In the genomic region with DNA sequence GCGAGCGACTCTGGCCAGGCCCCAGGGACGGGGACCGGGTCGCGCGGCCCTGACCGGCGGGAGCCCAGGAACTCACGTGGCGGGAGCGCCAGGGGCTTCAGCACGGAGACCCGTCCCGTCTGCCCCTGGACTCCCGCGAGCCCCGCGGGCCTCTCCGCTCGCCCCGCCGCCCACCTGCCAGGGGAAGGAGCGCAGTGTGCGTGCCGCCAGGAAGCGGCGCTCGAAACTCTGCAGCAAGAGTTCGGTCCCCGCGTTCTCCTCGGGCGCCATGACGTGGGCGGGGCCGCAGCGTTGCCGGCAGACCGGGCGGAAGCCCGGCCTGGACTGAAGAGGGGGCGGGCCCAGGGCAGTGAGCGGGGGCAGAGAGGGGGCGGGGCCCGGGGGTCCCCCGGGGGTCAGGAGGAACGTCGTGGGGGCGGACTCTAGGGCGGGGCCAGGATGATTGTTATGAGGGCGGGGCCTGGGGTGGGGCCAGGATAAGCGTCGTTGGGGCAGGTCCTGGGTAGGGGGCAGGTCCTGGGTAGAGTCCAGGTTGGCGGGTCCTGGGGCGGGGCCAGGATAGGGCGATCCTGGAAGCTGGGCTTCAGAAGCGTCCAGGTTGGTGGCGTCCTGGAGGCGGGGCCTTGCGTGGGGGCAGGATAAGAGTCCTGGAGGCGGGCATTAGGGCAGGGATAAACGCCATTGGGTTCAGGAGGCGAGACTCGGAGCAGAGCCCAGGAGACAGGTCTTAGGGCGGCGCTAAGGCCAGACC, we compare ENCODE assay signal across 8 cellular contexts. TPM values are rescaled to one million over a fixed set of nuclear protein-coding genes. Genes with fewer than 3 reads are reported as not detected.
DNase-seq lines count a peak whose midpoint lies in the region; TF ChIP-seq lines count a peak whose summit lies in the region.
"Not testable (repeated sequence)": the region's sequence is repeated elsewhere in the genome, so short reads cannot be mapped to it uniquely, and the experiment has no call there.

A gene with protein sequence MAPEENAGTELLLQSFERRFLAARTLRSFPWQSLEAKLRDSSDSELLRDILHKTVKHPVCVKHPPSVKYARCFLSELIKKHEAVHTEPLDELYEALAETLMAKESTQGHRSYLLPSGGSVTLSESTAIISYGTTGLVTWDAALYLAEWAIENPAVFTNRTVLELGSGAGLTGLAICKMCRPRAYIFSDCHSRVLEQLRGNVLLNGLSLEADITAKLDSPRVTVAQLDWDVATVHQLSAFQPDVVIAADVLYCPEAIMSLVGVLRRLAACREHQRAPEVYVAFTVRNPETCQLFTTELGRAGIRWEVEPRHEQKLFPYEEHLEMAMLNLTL (minus strand): TSS at position 326 of the 751 bp plus-strand sequence. CDS start 56 bp downstream, at position 270.

- peak within 1 kb of the TSS; percentile 48 to 93 (median 92) for H3K27ac Mint-ChIP-seq in nephron

- not testable (repeated sequence) for TF ChIP-seq CTCF in DOHH2 (IDR thresholded peaks at IDR 0.05; ENCODE audit: low read depth, low read length, poor library complexity, severe bottlenecking); fibroblast of the aortic adventitia (IDR thresholded peaks at IDR 0.05; ENCODE audit: insufficient read depth, low read length); nephron (IDR thresholded peaks at IDR 0.05; ENCODE audit: unreplicated experiment in 3 of 3)

- H3K4me2 ChIP-seq in DOHH2 (ENCODE audit: low read length), result peak within 1 kb of the TSS; percentile 74

- H3K9me3 ChIP-seq in DOHH2 (ENCODE audit: control insufficient read depth, insufficient read depth, low read length), result not testable (repeated sequence)

- not testable (repeated sequence) for H3K36me3 Mint-ChIP-seq in nephron (ENCODE audit: low read depth)

- not testable (repeated sequence) for H3K79me2 ChIP-seq in DOHH2 (ENCODE audit: control insufficient read depth, low read length)

- not testable (repeated sequence) for H3K27me3 Mint-ChIP-seq in nephron (ENCODE audit: low read depth)

- not testable (repeated sequence) for H3K36me3 ChIP-seq in DOHH2 (ENCODE audit: control insufficient read depth, low read length); H7 (replicated peaks; ENCODE audit: control insufficient read depth, insufficient read depth, low read length)

- H3K4me1 ChIP-seq in DOHH2 (ENCODE audit: control insufficient read depth, low read length), result not testable (repeated sequence)

- H3K4me3 Mint-ChIP-seq in nephron, result peak within 1 kb of the TSS; percentile 88 to 92 (median 92)

- H3K9me2 ChIP-seq in DOHH2 (replicated peaks; ENCODE audit: control insufficient read depth, low read length), result not testable (repeated sequence)

- not testable (repeated sequence) for H4K20me1 ChIP-seq in DOHH2 (ENCODE audit: control insufficient read depth, insufficient read depth, low read depth, low read length)

- H3K27me3 ChIP-seq in DOHH2 (ENCODE audit: control insufficient read depth, low read length); H7 (ENCODE audit: control insufficient read depth, insufficient read depth, low read length): not testable (repeated sequence)

- H3K4me3 ChIP-seq in DOHH2 (ENCODE audit: low read length), result peak within 1 kb of the TSS; percentile 79
- peak within 1 kb of the TSS; percentile 66 for H3K4me3 ChIP-seq in H7 (ENCODE audit: insufficient read depth, low read depth, low read length)
- H3K4me3 ChIP-seq in fibroblast of the aortic adventitia (ENCODE audit: low read depth, low read length), result peak within 1 kb of the TSS; percentile 75

- not testable (repeated sequence) for H3K9me3 Mint-ChIP-seq in nephron

- DNase-seq in H7 (peak; percentile 97), M059J (ENCODE audit: low read depth) (peak; percentile 99), fibroblast of the aortic adventitia (ENCODE audit: low read depth) (peak; percentile 100)
- DNase-seq in activated T-helper 9 cell treated with anti-CD3 and anti-CD28 coated beads, Interleukin-2, amount 50 U/mL, for 16 hours (ENCODE audit: low read depth), result peak; percentile 86
- DNase-seq in stimulated activated naive CD4-positive, alpha-beta T cell treated with Interleukin-2 at 50 U/mL for 16 hours (lab: John Stamatoyannopoulos, UW), result peak; percentile 97

- H3F3A ChIP-seq in DOHH2 (ENCODE audit: control insufficient read depth, insufficient read depth), result not testable (repeated sequence)

- H3K4me1 Mint-ChIP-seq in nephron, result peaks cover 11% of the 10 kb centered on the region

- 0 out of 2 replicates have a peak within 1 kb of the TSS, but pooled peaks have one; percentile 4 for H3K27ac ChIP-seq in DOHH2 (ENCODE audit: low read depth, low read length)

- peak; percentile 48 for TF ChIP-seq POLR2A in Raji (IDR thresholded peaks at IDR 0.05; ENCODE audit: insufficient read depth, low read depth, low read length)

RNA-seq across cellular contexts. Expression of the gene that starts here (rescaled TPM):
- 30.9 and 38.0 TPM in 2 replicates for total RNA-seq in H7 (2014; rRNA removed; shearing (Covaris generic))
- total RNA-seq in M059J (2014; rRNA removed; shearing (Covaris generic)), result 15.4 and 19.4 TPM in 2 replicates
- 2.2 and 13.1 TPM in 2 replicates for total RNA-seq in fibroblast of the aortic adventitia (ENCODE audit: low replicate concordance)

Comparison
In these comparisons a context has a peak if more than half of its experiments do, and no peak if none do; other contexts are left out.
1. Peak in every context shown above with its lines: DNase-seq, H3K4me3 ChIP-seq and H3K27ac ChIP-seq.